22 cellular contexts compared by ENCODE assay signal in genomic region chr5:89399553-89399952, GRCh38.
A peak's percentile ranks its signal among the peaks of the same experiment; 100 is the strongest.
DNase-seq lines count a peak whose midpoint lies in the region; ATAC-seq, FAIRE-seq and TF ChIP-seq lines count a peak whose summit lies in the region.
"Had no signal": no experiment of that assay in that cellular context is flagged by ENCODE, and none has a peak within 500 bp of the region (broad histone marks: within the 10 kb centered on the region; RNA-seq: fewer than 3 reads in every experiment).

No MANE protein-coding gene starts in this region.

- H3K36me3 ChIP-seq in GM06990 (ENCODE audit: control insufficient read depth, insufficient read depth, low read length) (no peaks in the 10 kb centered on the region), endothelial cell of umbilical vein (ENCODE audit: control insufficient read depth in 2 of 2, extremely low read depth in 1 of 2, insufficient read depth in 2 of 2, low read length in 2 of 2) (no peaks in the 10 kb centered on the region), osteoblast (ENCODE audit: insufficient read depth, low read length) (no peaks in the 10 kb centered on the region), esophagus muscularis mucosa (no peaks in the 10 kb centered on the region)
- H3K36me3 ChIP-seq: esophagus squamous epithelium, neural progenitor cell, SJSA1, spleen, thoracic aorta had no signal

- H2AFZ ChIP-seq in endothelial cell of umbilical vein (ENCODE audit: low read depth, low read length) = no peak overlapping the region
- no peak overlapping the region for H2AFZ ChIP-seq in osteoblast (ENCODE audit: low read length)
- H2AFZ ChIP-seq: neural progenitor cell had no signal

- no peaks in the 10 kb centered on the region for H3K27me3 ChIP-seq in GM06990 (replicated peaks; ENCODE audit: control insufficient read depth, insufficient read depth, low read length)
- H3K27me3 ChIP-seq in endothelial cell of umbilical vein (ENCODE audit: control insufficient read depth in 2 of 2, insufficient read depth in 2 of 2, low read length in 2 of 2) = no peaks in the 10 kb centered on the region
- H3K27me3 ChIP-seq in osteoblast (ENCODE audit: insufficient read depth, low read length) = no peaks in the 10 kb centered on the region
- H3K27me3 ChIP-seq in esophagus muscularis mucosa = no peaks in the 10 kb centered on the region
- H3K27me3 ChIP-seq: esophagus squamous epithelium, neural progenitor cell, SJSA1, spleen had no signal

- POLR2A ChIA-PET in endothelial cell of umbilical vein (lab: Charles Lee) = no interaction called here

- WGBS in esophagus muscularis mucosa = 35% methylated on average over 1 of the region's 1 CpG

- H3K9ac ChIP-seq in endothelial cell of umbilical vein (replicated peaks; ENCODE audit: extremely low read depth, insufficient read depth, low read length) = no peak overlapping the region
- H3K9ac ChIP-seq: neural progenitor cell had no signal

- no peaks in the 10 kb centered on the region for H3K79me2 ChIP-seq in endothelial cell of umbilical vein (ENCODE audit: control insufficient read depth, insufficient read depth, low read length)
- no peaks in the 10 kb centered on the region for H3K79me2 ChIP-seq in osteoblast (ENCODE audit: insufficient read depth, low read length)

- no peaks in the 10 kb centered on the region for H3K27me3 Mint-ChIP-seq in stimulated activated memory B cell treated with anti-CD40 and anti-IgM and Interleukin-4, amounts not matched to agents 10 μg/mL and 1 μg/mL and 100 μg/mL, for 72 hours
- H3K27me3 Mint-ChIP-seq: activated naive CD8-positive, alpha-beta T cell treated with anti-CD3 and anti-CD28 coated beads, Interleukin-2, amount 50 U/mL, for 24 hours had no signal

- dilution Hi-C loops in endothelial cell of umbilical vein (cut with MboI; ENCODE audit: extremely low pct_ligation_motif_present, low sequenced_read_pairs) = no loop called here

- no peaks in the 10 kb centered on the region for H4K20me1 ChIP-seq in endothelial cell of umbilical vein (replicated peaks; ENCODE audit: control insufficient read depth, extremely low read depth, insufficient read depth, low read length)
- no peaks in the 10 kb centered on the region for H4K20me1 ChIP-seq in osteoblast (ENCODE audit: insufficient read depth, low read length)

- H3K27ac ChIP-seq in endothelial cell of umbilical vein (ENCODE audit: insufficient read depth, low read depth, low read length) (no peak overlapping the region), osteoblast (ENCODE audit: low read depth, low read length) (no peak overlapping the region), esophagus muscularis mucosa (replicated peaks in 1 of 4) (no peak overlapping the region)
- H3K27ac ChIP-seq: C4-2B, esophagus squamous epithelium, neural progenitor cell, SJSA1, thoracic aorta had no signal

- no peak overlapping the region for H3K4me3 Mint-ChIP-seq in stimulated activated memory B cell treated with anti-CD40 and anti-IgM and Interleukin-4, amounts not matched to agents 10 μg/mL and 1 μg/mL and 100 μg/mL, for 72 hours
- H3K4me3 Mint-ChIP-seq: activated naive CD8-positive, alpha-beta T cell treated with anti-CD3 and anti-CD28 coated beads, Interleukin-2, amount 50 U/mL, for 24 hours; activated T-helper 1 cell treated with anti-CD3 and anti-CD28 coated beads, Interleukin-12 subunit alpha, Interleukin-12 subunit beta, Interleukin-2, Interleukin-4 antibody, amounts not matched to agents 30 ng/mL and 10 ng/mL and 1 ng/mL, durations not matched to agents 14 hours and 24 hours and 36 hours; HFFc6; mesothelial cell of epicardium; neural progenitor cell had no signal

- no peaks in the 10 kb centered on the region for H3K9me1 ChIP-seq in endothelial cell of umbilical vein (replicated peaks; ENCODE audit: control insufficient read depth, extremely low read depth, insufficient read depth, low read length)

- no TSS peak for BruUV-seq in endothelial cell of umbilical vein (replicated peaks; lab: Mats Ljungman, UMichigan)

- no peak for TF ChIP-seq CTCF in GM06990 (IDR thresholded peaks at IDR 0.05; ENCODE audit: insufficient read depth, low read length, poor library complexity, severe bottlenecking)
- TF ChIP-seq CTCF in NB4 (IDR thresholded peaks at IDR 0.05; ENCODE audit: low read depth, low read length) = no peak
- no peak for TF ChIP-seq CTCF in endothelial cell of umbilical vein (IDR thresholded peaks at IDR 0.05; ENCODE audit: extremely low read depth in 1 of 2, insufficient read depth in 1 of 2, low read depth in 1 of 2, low read length in 2 of 2)
- TF ChIP-seq CTCF in osteoblast (IDR thresholded peaks at IDR 0.05; ENCODE audit: extremely low read depth, low read depth, low read length) = no peak
- TF ChIP-seq CTCF in esophagus muscularis mucosa (IDR thresholded peaks at IDR 0.05) = no peak

- H3K27ac Mint-ChIP-seq in stimulated activated memory B cell treated with anti-CD40 and anti-IgM and Interleukin-4, amounts not matched to agents 10 μg/mL and 1 μg/mL and 100 μg/mL, for 72 hours = no peak overlapping the region
- H3K27ac Mint-ChIP-seq: activated naive CD8-positive, alpha-beta T cell treated with anti-CD3 and anti-CD28 coated beads, Interleukin-2, amount 50 U/mL, for 24 hours; activated T-helper 1 cell treated with anti-CD3 and anti-CD28 coated beads, Interleukin-12 subunit alpha, Interleukin-12 subunit beta, Interleukin-2, Interleukin-4 antibody, amounts not matched to agents 30 ng/mL and 10 ng/mL and 1 ng/mL, durations not matched to agents 14 hours and 24 hours and 36 hours; HFFc6; mesothelial cell of epicardium; neural progenitor cell had no signal

- H3K4me1 Mint-ChIP-seq in stimulated activated memory B cell treated with anti-CD40 and anti-IgM and Interleukin-4, amounts not matched to agents 10 μg/mL and 1 μg/mL and 100 μg/mL, for 72 hours = peaks cover 28% of the 10 kb centered on the region
- H3K4me1 Mint-ChIP-seq: neural progenitor cell had no signal

- H3K4me3 ChIP-seq in GM06990 (replicated peaks; ENCODE audit: low read depth, low read length) (no peak overlapping the region), NB4 (ENCODE audit: low read depth, low read length) (no peak overlapping the region), endothelial cell of umbilical vein (replicated peaks in 1 of 3; ENCODE audit: insufficient read depth in 1 of 3, low read depth in 1 of 3, low read length in 3 of 3) (no peak overlapping the region), osteoblast (ENCODE audit: insufficient read depth, low read length) (no peak overlapping the region), esophagus muscularis mucosa (no peak overlapping the region)
- H3K4me3 ChIP-seq: esophagus squamous epithelium, neural progenitor cell, SJSA1, spleen, thoracic aorta had no signal

- no peak for ATAC-seq in stimulated activated memory B cell treated with anti-CD40 and anti-IgM and Interleukin-4, amounts not matched to agents 10 μg/mL and 1 μg/mL and 100 μg/mL, for 72 hours
- ATAC-seq: activated naive CD8-positive, alpha-beta T cell treated with anti-CD3 and anti-CD28 coated beads, Interleukin-2, amount 50 U/mL, for 24 hours had no signal

- H3K4me1 ChIP-seq in endothelial cell of umbilical vein (ENCODE audit: control insufficient read depth, extremely low read depth, insufficient read depth, low read length) (no peaks in the 10 kb centered on the region), osteoblast (ENCODE audit: insufficient read depth, low read length) (peaks cover 14% of the 10 kb centered on the region), esophagus muscularis mucosa (no peaks in the 10 kb centered on the region)
- H3K4me1 ChIP-seq: esophagus squamous epithelium, neural progenitor cell had no signal

- DNase-seq in GM06990 (ENCODE audit: extremely low read depth, insufficient read length) = peak; percentile 8
- peak; percentile 22 for DNase-seq in NB4 (ENCODE audit: low read depth)
- DNase-seq in endothelial cell of umbilical vein (ENCODE audit: low read depth, low spot score) = peak; percentile 56
- DNase-seq in osteoblast (ENCODE audit: insufficient read length, low spot score, missing footprints) = peak; percentile 13
- no peak for DNase-seq in inferior parietal cortex (ENCODE audit: extremely low spot score)
- DNase-seq in esophagus muscularis mucosa (ENCODE audit: extremely low spot score) = no peak
- DNase-seq in T-helper 2 cell = no peak
- DNase-seq: activated naive CD8-positive, alpha-beta T cell treated with anti-CD3 and anti-CD28 coated beads, Interleukin-2, amount 50 U/mL, for 24 hours; esophagus squamous epithelium; HFFc6; Karpas-422; kidney; NCI-H1436; NCI-H82; spleen had no signal

- intact Hi-C loops in endothelial cell of umbilical vein (cut with micrococcal nuclease) (no loop called here), esophagus muscularis mucosa (cut with DNase I) (no loop called here)

- CTCF ChIA-PET in endothelial cell of umbilical vein (lab: Charles Lee) = interaction anchor here (0.8 to 1.2 kb wide), 3 partner anchors 46 to 866 kb away, joined by 3 read pairs; no protein-coding TSS in a partner anchor

- H3K4me2 ChIP-seq in endothelial cell of umbilical vein (ENCODE audit: insufficient read depth, low read length) (no peak overlapping the region), osteoblast (ENCODE audit: insufficient read depth, low read length) (no peak overlapping the region)
- H3K4me2 ChIP-seq: neural progenitor cell had no signal

- no peak for TF ChIP-seq EP300 in esophagus muscularis mucosa (IDR thresholded peaks at IDR 0.05)

- no peaks in the 10 kb centered on the region for H3K9me3 ChIP-seq in endothelial cell of umbilical vein (replicated peaks; ENCODE audit: control insufficient read depth, insufficient read depth, low read length)
- H3K9me3 ChIP-seq in osteoblast (ENCODE audit: low read depth, low read length) = no peaks in the 10 kb centered on the region
- H3K9me3 ChIP-seq in esophagus muscularis mucosa = no peaks in the 10 kb centered on the region
- H3K9me3 ChIP-seq: esophagus squamous epithelium, SJSA1, spleen, thoracic aorta had no signal

- TF ChIP-seq POLR2A in NB4 (IDR thresholded peaks at IDR 0.05; ENCODE audit: extremely low read depth, insufficient read length) = no peak
- TF ChIP-seq POLR2A in endothelial cell of umbilical vein (IDR thresholded peaks at IDR 0.05; ENCODE audit: low read depth, low read length) = no peak
- no peak for TF ChIP-seq POLR2A in esophagus muscularis mucosa (IDR thresholded peaks at IDR 0.05; ENCODE audit: low read depth)

- no peaks in the 10 kb centered on the region for H3K36me3 Mint-ChIP-seq in stimulated activated memory B cell treated with anti-CD40 and anti-IgM and Interleukin-4, amounts not matched to agents 10 μg/mL and 1 μg/mL and 100 μg/mL, for 72 hours
- H3K36me3 Mint-ChIP-seq: mesothelial cell of epicardium, neural progenitor cell had no signal

- no peak for FAIRE-seq in endothelial cell of umbilical vein (lab: Jason Lieb, UNC)
- FAIRE-seq: kidney had no signal

- H3K9me3 Mint-ChIP-seq in stimulated activated memory B cell treated with anti-CD40 and anti-IgM and Interleukin-4, amounts not matched to agents 10 μg/mL and 1 μg/mL and 100 μg/mL, for 72 hours = no peaks in the 10 kb centered on the region
- H3K9me3 Mint-ChIP-seq: activated naive CD8-positive, alpha-beta T cell treated with anti-CD3 and anti-CD28 coated beads, Interleukin-2, amount 50 U/mL, for 24 hours; activated T-helper 1 cell treated with anti-CD3 and anti-CD28 coated beads, Interleukin-12 subunit alpha, Interleukin-12 subunit beta, Interleukin-2, Interleukin-4 antibody, amounts not matched to agents 30 ng/mL and 10 ng/mL and 1 ng/mL, durations not matched to agents 14 hours and 24 hours and 36 hours; HFFc6; neural progenitor cell had no signal

TF ChIP-seq in endothelial cell of umbilical vein, 7 proteins besides CTCF, POLR2A, EP300 and RAD21 (continues in another document):
- TF ChIP-seq MYC (IDR thresholded peaks at IDR 0.05; ENCODE audit: low read depth, low read length) = no peak

Comparison
In these comparisons a context has a peak if more than half of its experiments do, and no peak if none do; other contexts are left out.
1. DNase-seq: peak in GM06990 (single experiment), NB4 (single experiment), endothelial cell of umbilical vein (single experiment) and osteoblast (single experiment); none in inferior parietal cortex (single experiment), esophagus muscularis mucosa (single experiment) and T-helper 2 cell (0 of 5).